13 cellular contexts compared by ENCODE assay signal in genomic region chr1:225449261-225449660, GRCh38. TPM values are rescaled to one million over a fixed set of nuclear protein-coding genes. Genes with fewer than 3 reads are reported as not detected.
DNase-seq lines count a peak whose midpoint lies in the region; ATAC-seq and TF ChIP-seq lines count a peak whose summit lies in the region.
"Had no signal": no experiment of that assay in that cellular context is flagged by ENCODE, and none has a peak within 500 bp of the region (broad histone marks: within the 10 kb centered on the region; RNA-seq: fewer than 3 reads in every experiment).

No MANE protein-coding gene starts in this region.

- TF ChIP-seq CTCF in CD14-positive monocyte (IDR thresholded peaks at IDR 0.05) (no peak), coronary artery (IDR thresholded peaks at IDR 0.05) (no peak), osteoblast (IDR thresholded peaks at IDR 0.05; ENCODE audit: extremely low read depth, low read depth, low read length) (no peak)

- H3K4me3 Mint-ChIP-seq in CD14-positive monocyte: no peak overlapping the region

- H2AFZ ChIP-seq in osteoblast (ENCODE audit: low read length): no peak overlapping the region

- no peaks in the 10 kb centered on the region for H3K36me3 Mint-ChIP-seq in CD14-positive monocyte

- H3K9me3 Mint-ChIP-seq in CD14-positive monocyte: peaks cover 0 to 4% (median 2%) of the 10 kb centered on the region in 7 donors
- H3K9me3 Mint-ChIP-seq: activated naive CD4-positive, alpha-beta T cell treated with anti-CD3 and anti-CD28 coated beads, Interleukin-2, amount 50 U/mL, for 72 hours had no signal

- H3K9me3 ChIP-seq in osteoblast (ENCODE audit: low read depth, low read length): no peaks in the 10 kb centered on the region
- H3K9me3 ChIP-seq: BLaER1 had no signal

- peaks cover 68% of the 10 kb centered on the region for H3K4me1 Mint-ChIP-seq in CD14-positive monocyte

- no peak for ATAC-seq in GM18907 (IDR thresholded peaks at IDR 0.05; ENCODE audit: unreplicated experiment)
- ATAC-seq: activated naive CD4-positive, alpha-beta T cell treated with anti-CD3 and anti-CD28 coated beads, Interleukin-2, amount 50 U/mL, for 72 hours had no signal

- H3K36me3 ChIP-seq in osteoblast (ENCODE audit: insufficient read depth, low read length): no peaks in the 10 kb centered on the region
- H3K36me3 ChIP-seq: BLaER1 had no signal

- no peak for DNase-seq in CD14-positive monocyte (ENCODE audit: low spot score)
- peak; percentile 71 for DNase-seq in HT-29 (ENCODE audit: low spot score)
- peak; percentile 19 for DNase-seq in coronary artery (ENCODE audit: low spot score)
- peak; percentile 64 for DNase-seq in posterior vena cava (ENCODE audit: low spot score)
- DNase-seq in NCI-H1694 treated with DMSO at 0.1 percent for 48 hours (lab: John Stamatoyannopoulos, UW): no peak
- no peak for DNase-seq in cerebellar nuclear complex (lab: John Stamatoyannopoulos, UW)
- DNase-seq in osteoblast (ENCODE audit: insufficient read length, low spot score, missing footprints): no peak
- DNase-seq: HCEC 1CT; mesendoderm; stimulated activated CD4-positive, alpha-beta T cell treated with anti-CD3 and anti-CD28 coated beads, Interleukin-2, amount 100 ng/mL, for 24 hours had no signal

- peak overlapping the region in 1 of 2 donors; percentile 18 for H3K27ac ChIP-seq in coronary artery
- no peak overlapping the region for H3K27ac ChIP-seq in osteoblast (ENCODE audit: low read depth, low read length)

- H4K20me1 ChIP-seq in osteoblast (ENCODE audit: insufficient read depth, low read length): no peaks in the 10 kb centered on the region
- H4K20me1 ChIP-seq: BLaER1 had no signal

- H3K4me2 ChIP-seq in osteoblast (ENCODE audit: insufficient read depth, low read length): no peak overlapping the region
- H3K4me2 ChIP-seq: BLaER1 had no signal

- H3K27me3 Mint-ChIP-seq in CD14-positive monocyte (ENCODE audit: low read depth in 3 of 3): peaks cover 0 to 6% (median 3%) of the 10 kb centered on the region in 3 donors

- intact Hi-C loops in CD14-positive monocyte (cut with micrococcal nuclease): no loop called here
- intact Hi-C loops in posterior vena cava (cut with DNase I): no loop called here

- H3K4me1 ChIP-seq in osteoblast (ENCODE audit: insufficient read depth, low read length): peaks cover 32% of the 10 kb centered on the region

- H3K79me2 ChIP-seq in osteoblast (ENCODE audit: insufficient read depth, low read length): no peaks in the 10 kb centered on the region

- no peaks in the 10 kb centered on the region for H3K27me3 ChIP-seq in osteoblast (ENCODE audit: insufficient read depth, low read length)
- H3K27me3 ChIP-seq: BLaER1 had no signal

- H3K27ac Mint-ChIP-seq in CD14-positive monocyte: peak overlapping the region in 4 of 7 donors; percentile 82 to 94 (median 84)

- H3K4me3 ChIP-seq in coronary artery (no peak overlapping the region), osteoblast (ENCODE audit: insufficient read depth, low read length) (no peak overlapping the region)
- H3K4me3 ChIP-seq: BLaER1 had no signal

RNA-seq across cellular contexts. Expression of gene LBR, which starts 21.4 kb away (rescaled TPM):
- polyA plus RNA-seq in CD14-positive monocyte: 100 to 1,000 TPM; 100 to 125 TPM
- total RNA-seq in HT-29 (2014; rRNA removed; shearing (Covaris generic)): 42.9 and 43.9 TPM in 2 replicates
- total RNA-seq in posterior vena cava: 10 to 100 TPM; 52.4 to 61.3 TPM
- 25.3 and 30.4 TPM in 2 replicates for total RNA-seq in osteoblast

Comparison
In these comparisons a context has a peak if more than half of its experiments do, and no peak if none do; other contexts are left out.
1. DNase-seq: peak in HT-29 (single experiment), coronary artery (single experiment) and posterior vena cava (single experiment); none in CD14-positive monocyte (single experiment), NCI-H1694 treated with DMSO at 0.1 percent for 48 hours (single experiment), cerebellar nuclear complex (0 of 2) and osteoblast (single experiment).